In the genomic region with DNA sequence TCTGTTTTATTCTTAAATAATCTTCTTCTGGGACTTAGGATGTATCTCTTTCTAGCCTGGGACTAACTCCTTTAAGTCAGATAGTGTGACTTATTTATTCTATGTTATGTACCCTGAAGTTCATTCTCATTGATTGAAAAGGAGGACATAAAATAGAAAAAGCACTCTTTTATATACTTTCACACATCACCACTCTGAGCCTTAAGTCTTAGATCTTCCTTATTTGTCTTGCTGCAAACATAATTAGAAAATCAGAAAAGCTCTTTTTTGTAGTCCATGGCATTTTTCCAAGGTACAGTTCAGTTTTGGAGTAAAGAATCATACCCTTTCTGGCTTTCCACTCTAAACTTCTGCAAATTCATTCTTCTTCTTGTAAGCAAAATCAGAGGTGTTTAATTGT, we compare ENCODE assay signal across 19 cellular contexts.
DNase-seq lines count a peak whose midpoint lies in the region; ATAC-seq and TF ChIP-seq lines count a peak whose summit lies in the region.
"Had no signal": no experiment of that assay in that cellular context is flagged by ENCODE, and none has a peak within 500 bp of the region (broad histone marks: within the 10 kb centered on the region; RNA-seq: fewer than 3 reads in every experiment).

No MANE protein-coding gene starts in this region.

- H3K27me3 ChIP-seq in breast epithelium (no peaks in the 10 kb centered on the region), psoas muscle (ENCODE audit: insufficient read depth in 3 of 3, low read length in 2 of 3) (no peaks in the 10 kb centered on the region)

- H3K4me1 ChIP-seq in breast epithelium (no peaks in the 10 kb centered on the region), psoas muscle (no peaks in the 10 kb centered on the region)

- ATAC-seq in activated B cell treated with CpG ODN at 0.5 μM for 24 hours (ENCODE audit: low read depth) (no peak), naive B cell (ENCODE audit: low read depth in 2 of 2) (no peak), psoas muscle (no peak)
- no peak for ATAC-seq in stimulated activated memory B cell treated with anti-CD40 and anti-IgM and Interleukin-4, amounts not matched to agents 10 μg/mL and 1 μg/mL and 100 μg/mL, for 72 hours
- ATAC-seq: K562, Panc1 had no signal

- peaks cover 12% of the 10 kb centered on the region for H3K9me3 Mint-ChIP-seq in MCF 10A (ENCODE audit: unreplicated experiment)
- peaks cover 6% of the 10 kb centered on the region for H3K9me3 Mint-ChIP-seq in activated B cell treated with CpG ODN at 0.5 μM for 24 hours
- H3K9me3 Mint-ChIP-seq in naive B cell: peaks cover 5 to 15% (median 7%) of the 10 kb centered on the region in 7 donors
- peaks cover 6% of the 10 kb centered on the region for H3K9me3 Mint-ChIP-seq in stimulated activated memory B cell treated with anti-CD40 and anti-IgM and Interleukin-4, amounts not matched to agents 10 μg/mL and 1 μg/mL and 100 μg/mL, for 72 hours
- peaks cover 15% of the 10 kb centered on the region for H3K9me3 Mint-ChIP-seq in progenitor cell of endocrine pancreas (ENCODE audit: low read depth)

- H3K27ac ChIP-seq in breast epithelium (no peak overlapping the region), psoas muscle (no peak overlapping the region)
- H3K27ac ChIP-seq: C4-2B had no signal

- TF ChIP-seq CTCF in MCF 10A (IDR thresholded peaks at IDR 0.05; ENCODE audit: unreplicated experiment) (no peak), breast epithelium (IDR thresholded peaks at IDR 0.05) (no peak), activated B cell treated with CpG ODN at 0.5 μM for 24 hours (IDR thresholded peaks at IDR 0.05) (no peak), psoas muscle (IDR thresholded peaks at IDR 0.05) (no peak), progenitor cell of endocrine pancreas (IDR thresholded peaks at IDR 0.05; ENCODE audit: unreplicated experiment) (no peak)

- H3K4me1 Mint-ChIP-seq in MCF 10A (ENCODE audit: insufficient read depth, unreplicated experiment) (peaks cover 36% of the 10 kb centered on the region), activated B cell treated with CpG ODN at 0.5 μM for 24 hours (peaks cover 92% of the 10 kb centered on the region), naive B cell (peaks cover 68 to 93% (median 89%) of the 10 kb centered on the region in 3 donors), progenitor cell of endocrine pancreas (ENCODE audit: low read depth) (peaks cover 24% of the 10 kb centered on the region)
- peaks cover 94% of the 10 kb centered on the region for H3K4me1 Mint-ChIP-seq in stimulated activated memory B cell treated with anti-CD40 and anti-IgM and Interleukin-4, amounts not matched to agents 10 μg/mL and 1 μg/mL and 100 μg/mL, for 72 hours

- H3K36me3 ChIP-seq in breast epithelium (no peaks in the 10 kb centered on the region), psoas muscle (ENCODE audit: insufficient read depth in 1 of 2, low read depth in 1 of 2) (no peaks in the 10 kb centered on the region)
- H3K36me3 ChIP-seq: HAP-1 had no signal

- no peak for TF ChIP-seq POLR2A in breast epithelium (IDR thresholded peaks at IDR 0.05)

- CTCF ChIA-PET in MCF 10A (lab: Yijun Ruan, JAX) (interaction anchor here (0.6 to 0.9 kb wide), 3 partner anchors 13 to 141 kb away, joined by 3 to 4 read pairs (median 3); no protein-coding TSS in a partner anchor), activated B cell treated with CpG ODN at 0.5 μM for 24 hours (lab: Charles Lee) (interaction anchor here (0.8 kb wide), 1 partner anchor 30 kb away, joined by 3 read pairs; no protein-coding TSS in a partner anchor)

- POLR2A ChIA-PET in MCF 10A (lab: Yijun Ruan, JAX) (no interaction called here), activated B cell treated with CpG ODN at 0.5 μM for 24 hours (lab: Charles Lee) (interaction anchor here (2.5 kb wide), 1 partner anchor 42 kb away, joined by 10 read pairs; no protein-coding TSS in a partner anchor)

- intact Hi-C loops in MCF 10A (cut with micrococcal nuclease): no loop called here
- intact Hi-C loops in breast epithelium (cut with DNase I; ENCODE audit: low total_unique reads): no loop called here
- intact Hi-C loops in activated B cell treated with CpG ODN at 0.5 μM for 24 hours (cut with micrococcal nuclease): loop anchor here (2.0 kb wide), 2 partner anchors 19 to 137 kb away; no protein-coding TSS in a partner anchor
- intact Hi-C loops in psoas muscle (cut with DNase I): no loop called here

- DNase-seq in MCF 10A (ENCODE audit: unreplicated experiment) (no peak), breast epithelium (ENCODE audit: low spot score in 2 of 2) (no peak), activated B cell treated with CpG ODN at 0.5 μM for 24 hours (no peak), naive B cell (no peak), psoas muscle (no peak), progenitor cell of endocrine pancreas (ENCODE audit: low spot score, unreplicated experiment) (no peak), KG1 (lab: John Stamatoyannopoulos, UW) (no peak)
- DNase-seq: DMS 273 treated with DMSO at 0.1 percent for 48 hours, EL, NCI-H1048, NCI-H146, NCI-H2081 treated with DMSO at 0.1 percent for 48 hours, NCI-H510A, NCI-H774 had no signal

- peaks cover 7% of the 10 kb centered on the region for H3K36me3 Mint-ChIP-seq in MCF 10A (ENCODE audit: insufficient read depth, unreplicated experiment)
- H3K36me3 Mint-ChIP-seq in activated B cell treated with CpG ODN at 0.5 μM for 24 hours (ENCODE audit: low read depth): peaks cover 7% of the 10 kb centered on the region
- H3K36me3 Mint-ChIP-seq in naive B cell: peaks cover 0 to 12% of the 10 kb centered on the region in 2 donors
- H3K36me3 Mint-ChIP-seq in stimulated activated memory B cell treated with anti-CD40 and anti-IgM and Interleukin-4, amounts not matched to agents 10 μg/mL and 1 μg/mL and 100 μg/mL, for 72 hours: peaks cover 14% of the 10 kb centered on the region
- H3K36me3 Mint-ChIP-seq in progenitor cell of endocrine pancreas (ENCODE audit: insufficient read depth): peaks cover 13% of the 10 kb centered on the region

- H3K9me3 ChIP-seq in breast epithelium (peaks cover 0 to 9% of the 10 kb centered on the region in 2 donors), psoas muscle (peaks cover 6% of the 10 kb centered on the region)

- H3K4me3 Mint-ChIP-seq in MCF 10A (ENCODE audit: unreplicated experiment): no peak overlapping the region
- no peak overlapping the region for H3K4me3 Mint-ChIP-seq in activated B cell treated with CpG ODN at 0.5 μM for 24 hours
- H3K4me3 Mint-ChIP-seq in naive B cell: peak overlapping the region in 4 of 8 donors; percentile 5 to 71 (median 48)
- H3K4me3 Mint-ChIP-seq in stimulated activated memory B cell treated with anti-CD40 and anti-IgM and Interleukin-4, amounts not matched to agents 10 μg/mL and 1 μg/mL and 100 μg/mL, for 72 hours: no peak overlapping the region
- no peak overlapping the region for H3K4me3 Mint-ChIP-seq in progenitor cell of endocrine pancreas (ENCODE audit: low read depth)

- BruUV-seq in MCF 10A (replicated peaks; lab: Mats Ljungman, UMichigan): no TSS peak

- H3K4me3 ChIP-seq in breast epithelium: no peak overlapping the region
- H3K4me3 ChIP-seq in psoas muscle: no peak overlapping the region
- H3K4me3 ChIP-seq: HAP-1, K562 had no signal

- H3K27me3 Mint-ChIP-seq in MCF 10A (ENCODE audit: insufficient read depth, unreplicated experiment) (no peaks in the 10 kb centered on the region), activated B cell treated with CpG ODN at 0.5 μM for 24 hours (no peaks in the 10 kb centered on the region), naive B cell (no peaks in the 10 kb centered on the region), progenitor cell of endocrine pancreas (no peaks in the 10 kb centered on the region)
- no peaks in the 10 kb centered on the region for H3K27me3 Mint-ChIP-seq in stimulated activated memory B cell treated with anti-CD40 and anti-IgM and Interleukin-4, amounts not matched to agents 10 μg/mL and 1 μg/mL and 100 μg/mL, for 72 hours

- peak overlapping the region; percentile 12 for H3K27ac Mint-ChIP-seq in MCF 10A (ENCODE audit: low read depth, unreplicated experiment)
- peak overlapping the region; percentile 56 for H3K27ac Mint-ChIP-seq in activated B cell treated with CpG ODN at 0.5 μM for 24 hours
- H3K27ac Mint-ChIP-seq in naive B cell: peak overlapping the region in 5 of 6 donors; percentile 11 to 91 (median 87)
- peak overlapping the region; percentile 92 for H3K27ac Mint-ChIP-seq in stimulated activated memory B cell treated with anti-CD40 and anti-IgM and Interleukin-4, amounts not matched to agents 10 μg/mL and 1 μg/mL and 100 μg/mL, for 72 hours
- no peak overlapping the region for H3K27ac Mint-ChIP-seq in progenitor cell of endocrine pancreas
